In the genomic region with DNA sequence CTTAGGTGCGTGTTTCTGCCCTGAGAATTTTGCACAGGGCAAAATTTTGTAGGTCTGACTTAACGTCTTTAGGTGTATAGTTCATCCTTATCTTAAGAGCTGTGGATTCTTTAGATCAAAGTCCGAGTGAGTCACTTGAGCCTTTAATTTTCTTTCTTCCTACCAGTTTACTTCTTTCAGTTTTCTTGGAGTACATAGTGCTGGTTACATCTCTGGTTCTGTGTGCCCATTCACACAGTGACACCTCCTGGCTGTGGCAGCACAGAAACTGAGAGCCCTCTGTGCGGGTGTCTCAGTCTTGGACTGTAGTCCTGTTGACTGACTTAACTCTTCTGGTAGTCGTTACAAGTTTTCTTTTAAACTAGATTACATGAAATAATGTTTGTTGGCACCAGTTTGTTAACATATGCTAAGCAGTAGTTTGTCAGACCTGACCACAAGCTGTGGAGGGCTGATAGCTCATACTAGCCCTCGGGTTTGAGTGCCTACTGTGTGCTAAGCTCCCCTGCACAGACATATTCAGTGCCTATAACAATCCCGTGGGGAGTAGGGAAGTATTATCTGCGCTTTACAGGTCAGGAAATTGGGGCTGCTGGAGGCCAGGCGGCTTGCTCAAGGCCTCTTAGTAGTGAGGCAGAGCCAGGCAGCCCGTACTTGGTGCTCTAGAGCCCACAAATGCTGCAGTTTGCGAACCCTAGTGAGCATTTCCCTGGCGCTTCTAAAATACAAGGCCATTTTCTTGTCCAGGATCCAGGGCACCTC, we compare ENCODE assay signal across 8 cellular contexts. TPM values are rescaled to one million over a fixed set of nuclear protein-coding genes. Genes with fewer than 3 reads are reported as not detected.
A peak's percentile ranks its signal among the peaks of the same experiment; 100 is the strongest.
DNase-seq lines count a peak whose midpoint lies in the region; FAIRE-seq and TF ChIP-seq lines count a peak whose summit lies in the region.

No MANE protein-coding gene starts in this region.

- peaks cover 26% of the 10 kb centered on the region for H3K4me1 Mint-ChIP-seq in Calu3 (ENCODE audit: low read depth, unreplicated experiment)

- H3K27ac ChIP-seq in keratinocyte (ENCODE audit: control insufficient read depth, insufficient read depth, low read length), result peak overlapping the region; percentile 68

- peaks cover 32% of the 10 kb centered on the region for H4K20me1 ChIP-seq in keratinocyte (ENCODE audit: control insufficient read depth, extremely low read depth, insufficient read depth, low read length)

- dilution Hi-C loops in keratinocyte (cut with MboI; ENCODE audit: extremely low pct_ligation_motif_present, low sequenced_read_pairs), result no loop called here

- FAIRE-seq in keratinocyte (lab: Jason Lieb, UNC), result no peak

- H3K36me3 ChIP-seq in keratinocyte (ENCODE audit: control insufficient read depth in 2 of 2, extremely low read depth in 1 of 2, insufficient read depth in 2 of 2, low read length in 2 of 2), result peaks cover 3 to 6% of the 10 kb centered on the region in 2 experiments

- DNase-seq in Calu3 (peak; percentile 34), HCEC 1CT (peak; percentile 44), SK-MEL-5 (ENCODE audit: low read depth, low spot score) (peak; percentile 54), astrocyte of the hippocampus (ENCODE audit: low read depth, low spot score) (peak; percentile 63), keratinocyte (ENCODE audit: low read depth, low spot score) (no peak), NCI-H1436 (lab: John Stamatoyannopoulos, UW) (no peak), D341Med (ENCODE audit: low spot score) (no peak)
- peak; percentile 63 for DNase-seq in stimulated activated CD4-positive, alpha-beta T cell treated with anti-CD3 and anti-CD28 coated beads, Interleukin-1b, Interleukin-23, amount 100 ng/mL, for 48 hours

- no peaks in the 10 kb centered on the region for H3K27me3 Mint-ChIP-seq in Calu3 (ENCODE audit: unreplicated experiment)

- H2AFZ ChIP-seq in keratinocyte (ENCODE audit: control insufficient read depth, low read length), result no peak overlapping the region

- H3K27me3 ChIP-seq in keratinocyte (ENCODE audit: control insufficient read depth, extremely low read depth, insufficient read depth, low read length), result no peaks in the 10 kb centered on the region

- H3K9me1 ChIP-seq in keratinocyte (ENCODE audit: control insufficient read depth, extremely low read depth, insufficient read depth, low read length), result peaks cover 14% of the 10 kb centered on the region

- peak overlapping the region; percentile 88 for H3K9ac ChIP-seq in keratinocyte (ENCODE audit: control insufficient read depth, extremely low read depth, insufficient read depth, low read length)

- peaks cover 57% of the 10 kb centered on the region for H3K4me1 ChIP-seq in keratinocyte (ENCODE audit: control insufficient read depth, extremely low read depth, insufficient read depth, low read length)

- peak overlapping the region; percentile 93 for H3K4me2 ChIP-seq in keratinocyte (ENCODE audit: control insufficient read depth, extremely low read depth, insufficient read depth, low read depth, low read length)

- peaks cover 35% of the 10 kb centered on the region for H3K36me3 Mint-ChIP-seq in Calu3 (ENCODE audit: insufficient read depth, unreplicated experiment)

- H3K79me2 ChIP-seq in keratinocyte (ENCODE audit: control insufficient read depth, insufficient read depth, low read length), result peaks cover 59% of the 10 kb centered on the region

- CTCF ChIA-PET in Calu3 (lab: Charles Lee), result interaction anchor here (1.0 to 1.5 kb wide), 3 partner anchors 40 to 204 kb away, joined by 3 to 5 read pairs (median 3); partner anchors contain the start of gene NR2C2AP

- intact Hi-C loops in Calu3 (cut with micrococcal nuclease; ENCODE audit: unreplicated experiment), result loop anchor here (5.0 kb wide), 2 partner anchors 40 to 80 kb away; no protein-coding TSS in a partner anchor

- H3K9me3 Mint-ChIP-seq in Calu3 (ENCODE audit: low read depth, unreplicated experiment), result no peaks in the 10 kb centered on the region

- BruUV-seq in Calu3 (replicated peaks; lab: Mats Ljungman, UMichigan), result TSS peak; percentile 32

- peak overlapping the region; percentile 85 for H3K4me3 Mint-ChIP-seq in Calu3 (ENCODE audit: low read depth, unreplicated experiment)

- in situ Hi-C loops in SK-MEL-5 (cut with HindIII; ENCODE audit: low pct_unique_long_range_greater_than_20kb, low sequenced_read_pairs), result no loop called here

- H3K27ac Mint-ChIP-seq in Calu3 (ENCODE audit: unreplicated experiment), result peak overlapping the region; percentile 66

- no peak for TF ChIP-seq CTCF in Calu3 (IDR thresholded peaks at IDR 0.05; ENCODE audit: unreplicated experiment)
- peak in 2 of 3 experiments; percentile 39 to 56 for TF ChIP-seq CTCF in keratinocyte (optimal IDR thresholded peaks at IDR 0.05 in 1 of 3, IDR thresholded peaks at IDR 0.05 in 1 of 3, conservative IDR thresholded peaks at IDR 0.05 in 1 of 3; ENCODE audit: extremely low read depth in 1 of 3, insufficient read depth in 2 of 3, low read length in 3 of 3)

- no peaks in the 10 kb centered on the region for H3K9me3 ChIP-seq in keratinocyte (ENCODE audit: control insufficient read depth, low read depth, low read length)

- H3K4me3 ChIP-seq in keratinocyte (ENCODE audit: control insufficient read depth in 2 of 3, extremely low read depth in 1 of 3, insufficient read depth in 2 of 3, low read depth in 1 of 3, low read length in 3 of 3), result peak overlapping the region; percentile 66 to 93 (median 93)

RNA-seq across cellular contexts. Expression of gene GATAD2A, which starts 1.6 kb away (rescaled TPM):
- 79.8 and 83.7 TPM in 2 replicates for total RNA-seq in Calu3 (2022)
- 37.1 and 39.0 TPM in 2 replicates for total RNA-seq in SK-MEL-5 (2014; rRNA removed; shearing (Covaris generic))
- polyA plus RNA-seq in SK-MEL-5 (2015; cell fraction: cytosol; rRNA removed), result 81.7 and 107 TPM in 2 replicates
- 17.2 and 25.9 TPM in 2 replicates for polyA plus RNA-seq in SK-MEL-5 (2015; cell fraction: nucleus; rRNA removed)
- polyA plus RNA-seq in keratinocyte, result 14.6 to 81.0 TPM (median 28.4 TPM) in 3 replicates
- polyA plus RNA-seq in keratinocyte (2011; ENCODE audit: low read depth), result 71.6 TPM
- 26.1 and 55.1 TPM in 2 replicates for polyA plus RNA-seq in keratinocyte (2011; cell fraction: cytosol; rRNA removed)
- polyA plus RNA-seq in keratinocyte (2011; cell fraction: nucleus; rRNA removed), result 33.4 and 37.0 TPM in 2 replicates
- 33.8 and 64.9 TPM in 2 replicates for polyA plus RNA-seq in keratinocyte (2012; ENCODE audit: low replicate concordance)
- 10.3 to 40.8 TPM (median 17.9 TPM) in 3 replicates for polyA minus RNA-seq in keratinocyte
- 76.4 TPM for polyA minus RNA-seq in keratinocyte (2011; cell fraction: cytosol; rRNA and poly(A)+ RNA removed)
- polyA minus RNA-seq in keratinocyte (2011; cell fraction: nucleus; rRNA and poly(A)+ RNA removed), result 22.9 and 25.1 TPM in 2 replicates

Comparison
In these comparisons a context has a peak if more than half of its experiments do, and no peak if none do; other contexts are left out.
1. DNase-seq: peak in Calu3 (single experiment), HCEC 1CT (single experiment), SK-MEL-5 (single experiment), astrocyte of the hippocampus (single experiment) and stimulated activated CD4-positive, alpha-beta T cell treated with anti-CD3 and anti-CD28 coated beads, Interleukin-1b, Interleukin-23, amount 100 ng/mL, for 48 hours (single experiment); none in keratinocyte (single experiment), NCI-H1436 (single experiment) and D341Med (single experiment).